22 cellular contexts compared by ENCODE assay signal in the genomic region with DNA sequence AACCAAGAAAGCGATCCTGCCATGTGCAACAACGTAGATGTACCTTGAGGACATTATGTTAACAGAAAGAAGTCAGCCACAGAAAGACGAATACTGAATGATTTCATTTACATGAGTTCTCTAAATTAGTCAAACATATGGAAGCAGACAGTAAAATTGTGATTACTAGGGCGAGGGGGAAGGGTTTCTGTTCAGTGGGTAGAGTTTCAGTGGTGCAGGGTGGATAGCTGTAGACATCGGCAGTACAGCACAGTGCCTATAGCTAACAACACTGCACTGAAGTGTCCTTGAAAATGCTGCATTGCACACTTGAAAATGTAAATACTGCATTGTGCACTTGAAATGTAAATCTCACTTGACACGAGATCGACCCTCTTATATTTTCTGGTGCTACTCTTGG.
DNase-seq lines count a peak whose midpoint lies in the region; ATAC-seq lines count a peak whose summit lies in the region.
"Had no signal": no experiment of that assay in that cellular context is flagged by ENCODE, and none has a peak within 500 bp of the region (broad histone marks: within the 10 kb centered on the region; RNA-seq: fewer than 3 reads in every experiment).

No MANE protein-coding gene starts in this region.

- CTCF ChIA-PET in activated CD4-positive, alpha-beta memory T cell treated with anti-CD3 and anti-CD28 coated beads for 36 hours (lab: Charles Lee): no interaction called here
- CTCF ChIA-PET in activated CD4-positive, alpha-beta memory T cell treated with anti-CD3 and anti-CD28 coated beads, Interleukin-2, amount 10 ng/mL, durations not matched to agents 7 days and 5 days (lab: Charles Lee): no interaction called here

- H3K27me3 Mint-ChIP-seq in activated CD4-positive, alpha-beta memory T cell treated with anti-CD3 and anti-CD28 coated beads for 36 hours: peaks cover 10% of the 10 kb centered on the region
- H3K27me3 Mint-ChIP-seq in activated CD4-positive, alpha-beta memory T cell treated with anti-CD3 and anti-CD28 coated beads, Interleukin-2, amount 10 ng/mL, durations not matched to agents 7 days and 5 days: no peaks in the 10 kb centered on the region

- H3K27ac Mint-ChIP-seq in activated CD4-positive, alpha-beta memory T cell treated with anti-CD3 and anti-CD28 coated beads for 36 hours: no peak overlapping the region
- no peak overlapping the region for H3K27ac Mint-ChIP-seq in activated CD4-positive, alpha-beta memory T cell treated with anti-CD3 and anti-CD28 coated beads, Interleukin-2, amount 10 ng/mL, durations not matched to agents 7 days and 5 days
- H3K27ac Mint-ChIP-seq in stimulated activated effector memory CD8-positive, alpha-beta T cell treated with anti-CD3 and anti-CD28 coated beads, Interleukin-12 subunit alpha, Interleukin-12 subunit beta, amount 100 ng/mL, for 72 hours: no peak overlapping the region
- H3K27ac Mint-ChIP-seq: CD4-positive, CD25-positive, alpha-beta regulatory T cell; GM23338; HFFc6 had no signal

- H3K4me1 Mint-ChIP-seq in activated CD4-positive, alpha-beta memory T cell treated with anti-CD3 and anti-CD28 coated beads for 36 hours (ENCODE audit: low read depth): no peaks in the 10 kb centered on the region
- H3K4me1 Mint-ChIP-seq in activated CD4-positive, alpha-beta memory T cell treated with anti-CD3 and anti-CD28 coated beads, Interleukin-2, amount 10 ng/mL, durations not matched to agents 7 days and 5 days: no peaks in the 10 kb centered on the region
- H3K4me1 Mint-ChIP-seq in stimulated activated effector memory CD8-positive, alpha-beta T cell treated with anti-CD3 and anti-CD28 coated beads, Interleukin-12 subunit alpha, Interleukin-12 subunit beta, amount 100 ng/mL, for 72 hours: peaks cover 10% of the 10 kb centered on the region
- H3K4me1 Mint-ChIP-seq: CD4-positive, CD25-positive, alpha-beta regulatory T cell; GM23338 had no signal

- POLR2A ChIA-PET in activated CD4-positive, alpha-beta memory T cell treated with anti-CD3 and anti-CD28 coated beads for 36 hours (lab: Charles Lee): no interaction called here
- POLR2A ChIA-PET in activated CD4-positive, alpha-beta memory T cell treated with anti-CD3 and anti-CD28 coated beads, Interleukin-2, amount 10 ng/mL, durations not matched to agents 7 days and 5 days (lab: Charles Lee): no interaction called here

- ATAC-seq in stimulated activated effector memory CD8-positive, alpha-beta T cell treated with anti-CD3 and anti-CD28 coated beads, Interleukin-12 subunit alpha, Interleukin-12 subunit beta, amount 100 ng/mL, for 72 hours: peak; percentile 90
- no peak for ATAC-seq in HG02571 (IDR thresholded peaks at IDR 0.05; ENCODE audit: unreplicated experiment)
- ATAC-seq: GM23338 had no signal

- peaks cover 12% of the 10 kb centered on the region for H3K9me3 Mint-ChIP-seq in activated CD4-positive, alpha-beta memory T cell treated with anti-CD3 and anti-CD28 coated beads for 36 hours
- H3K9me3 Mint-ChIP-seq in activated CD4-positive, alpha-beta memory T cell treated with anti-CD3 and anti-CD28 coated beads, Interleukin-2, amount 10 ng/mL, durations not matched to agents 7 days and 5 days: peaks cover 16% of the 10 kb centered on the region
- H3K9me3 Mint-ChIP-seq in stimulated activated effector memory CD8-positive, alpha-beta T cell treated with anti-CD3 and anti-CD28 coated beads, Interleukin-12 subunit alpha, Interleukin-12 subunit beta, amount 100 ng/mL, for 72 hours: peaks cover 10% of the 10 kb centered on the region

- H3K4me3 Mint-ChIP-seq in activated CD4-positive, alpha-beta memory T cell treated with anti-CD3 and anti-CD28 coated beads for 36 hours: no peak overlapping the region
- H3K4me3 Mint-ChIP-seq in activated CD4-positive, alpha-beta memory T cell treated with anti-CD3 and anti-CD28 coated beads, Interleukin-2, amount 10 ng/mL, durations not matched to agents 7 days and 5 days: no peak overlapping the region
- no peak overlapping the region for H3K4me3 Mint-ChIP-seq in stimulated activated effector memory CD8-positive, alpha-beta T cell treated with anti-CD3 and anti-CD28 coated beads, Interleukin-12 subunit alpha, Interleukin-12 subunit beta, amount 100 ng/mL, for 72 hours
- H3K4me3 Mint-ChIP-seq: CD4-positive, CD25-positive, alpha-beta regulatory T cell; GM23338; HFFc6 had no signal

- intact Hi-C loops in activated CD4-positive, alpha-beta memory T cell treated with anti-CD3 and anti-CD28 coated beads for 36 hours (cut with micrococcal nuclease): loop anchor here (1.0 kb wide), 1 partner anchor 35 kb away; no protein-coding TSS in a partner anchor

- peak; percentile 12 for DNase-seq in activated CD4-positive, alpha-beta memory T cell treated with anti-CD3 and anti-CD28 coated beads for 36 hours
- DNase-seq in activated CD4-positive, alpha-beta memory T cell treated with anti-CD3 and anti-CD28 coated beads, Interleukin-2, amount 10 ng/mL, durations not matched to agents 7 days and 5 days: no peak
- DNase-seq in NCI-H187 (lab: John Stamatoyannopoulos, UW): peak; percentile 42 to 47
- peak; percentile 15 for DNase-seq in NCI-H345 treated with DMSO at 0.1 percent for 48 hours (lab: John Stamatoyannopoulos, UW; ENCODE audit: unreplicated experiment)
- no peak for DNase-seq in stimulated activated effector memory CD8-positive, alpha-beta T cell treated with anti-CD3 and anti-CD28 coated beads, Interleukin-12 subunit alpha, Interleukin-12 subunit beta, amount 100 ng/mL, for 72 hours (ENCODE audit: low spot score in 2 of 2)
- no peak for DNase-seq in retina
- no peak for DNase-seq in activated T-cell treated with anti-CD3 and anti-CD28 coated beads, Interleukin-2, amount 50 U/mL, for 1 hour
- DNase-seq: CD4-positive, CD25-positive, alpha-beta regulatory T cell; HFFc6; KBM-7; MV-4-11; NCI-H1105; NCI-H146; NCI-H2081 treated with DMSO at 0.1 percent for 48 hours; NCI-H226; NCI-H526; NCI-H82; Right ventricle myocardium superior; RPMI8226; T-helper 1 cell had no signal

- H3K36me3 Mint-ChIP-seq in activated CD4-positive, alpha-beta memory T cell treated with anti-CD3 and anti-CD28 coated beads for 36 hours: no peaks in the 10 kb centered on the region
- no peaks in the 10 kb centered on the region for H3K36me3 Mint-ChIP-seq in activated CD4-positive, alpha-beta memory T cell treated with anti-CD3 and anti-CD28 coated beads, Interleukin-2, amount 10 ng/mL, durations not matched to agents 7 days and 5 days (ENCODE audit: low read depth)
- H3K36me3 Mint-ChIP-seq in stimulated activated effector memory CD8-positive, alpha-beta T cell treated with anti-CD3 and anti-CD28 coated beads, Interleukin-12 subunit alpha, Interleukin-12 subunit beta, amount 100 ng/mL, for 72 hours: no peaks in the 10 kb centered on the region
- H3K36me3 Mint-ChIP-seq: CD4-positive, CD25-positive, alpha-beta regulatory T cell had no signal

Comparison
In these comparisons a context has a peak if more than half of its experiments do, and no peak if none do; other contexts are left out.
1. DNase-seq: peak in activated CD4-positive, alpha-beta memory T cell treated with anti-CD3 and anti-CD28 coated beads for 36 hours (single experiment), NCI-H187 (2 of 2) and NCI-H345 treated with DMSO at 0.1 percent for 48 hours (single experiment); none in activated CD4-positive, alpha-beta memory T cell treated with anti-CD3 and anti-CD28 coated beads, Interleukin-2, amount 10 ng/mL, durations not matched to agents 7 days and 5 days (single experiment), stimulated activated effector memory CD8-positive, alpha-beta T cell treated with anti-CD3 and anti-CD28 coated beads, Interleukin-12 subunit alpha, Interleukin-12 subunit beta, amount 100 ng/mL, for 72 hours (0 of 2), retina (single experiment) and activated T-cell treated with anti-CD3 and anti-CD28 coated beads, Interleukin-2, amount 50 U/mL, for 1 hour (single experiment).